ENCODE assay signal across 20 cellular contexts in the genomic region with DNA sequence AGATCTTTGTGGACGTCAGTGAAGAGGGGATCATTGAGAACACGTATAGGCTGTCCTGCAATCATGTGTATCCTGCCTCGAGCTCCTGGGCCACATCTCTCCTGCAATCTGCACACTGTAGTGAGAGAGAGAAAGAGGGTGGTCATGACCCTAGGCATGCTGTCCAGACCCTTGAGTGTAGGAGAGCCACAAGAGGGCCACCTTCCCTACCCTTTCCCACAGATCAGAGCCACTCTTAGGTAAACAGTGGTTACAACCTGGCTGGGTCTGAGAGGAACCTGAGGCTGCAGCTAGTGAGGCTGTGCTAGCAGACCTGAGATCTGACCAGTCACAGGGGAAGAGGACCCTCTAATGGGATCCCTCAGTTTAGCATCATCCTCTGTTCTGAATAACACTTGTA. TPM values are rescaled to one million over a fixed set of nuclear protein-coding genes. Genes with fewer than 3 reads are reported as not detected.
DNase-seq lines count a peak whose midpoint lies in the region; ATAC-seq and TF ChIP-seq lines count a peak whose summit lies in the region.
"Had no signal": no experiment of that assay in that cellular context is flagged by ENCODE, and none has a peak within 500 bp of the region (broad histone marks: within the 10 kb centered on the region; RNA-seq: fewer than 3 reads in every experiment).

No MANE protein-coding gene starts in this region.

- no peak overlapping the region for H4K5ac ChIP-seq in IMR-90 (ENCODE audit: low read depth, low read length)

- H3K4ac ChIP-seq in IMR-90 (ENCODE audit: low read depth, low read length), result no peak overlapping the region

- peak overlapping the region; percentile 3 for H2AK9ac ChIP-seq in IMR-90 (replicated peaks; ENCODE audit: low read depth, low read length, poor library complexity)

- no peak overlapping the region for H2BK120ac ChIP-seq in IMR-90 (ENCODE audit: low read depth, low read length)

- no peak overlapping the region for H2AK5ac ChIP-seq in IMR-90 (ENCODE audit: low read depth, low read length)

- peaks cover 5% of the 10 kb centered on the region for H3K4me1 ChIP-seq in IMR-90 (ENCODE audit: control insufficient read depth, insufficient read depth, low read length)
- H3K4me1 ChIP-seq in foreskin keratinocyte, result no peaks in the 10 kb centered on the region

- intact Hi-C loops in IMR-90 (cut with micrococcal nuclease), result no loop called here

- H3K9me3 ChIP-seq in IMR-90 (ENCODE audit: control insufficient read depth, insufficient read depth, low read length), result no peaks in the 10 kb centered on the region

- no peak overlapping the region for H2BK20ac ChIP-seq in IMR-90 (ENCODE audit: low read depth, low read length)

- H3K18ac ChIP-seq in IMR-90 (ENCODE audit: low read depth, low read length), result no peak overlapping the region

- H3K9me3 Mint-ChIP-seq in stimulated activated naive B cell treated with anti-CD40 and anti-IgM and Interleukin-4, amounts not matched to agents 10 μg/mL and 1 μg/mL and 100 μg/mL, for 72 hours, result peaks cover 7 to 9% of the 10 kb centered on the region in 2 donors
- H3K9me3 Mint-ChIP-seq in activated CD8-positive, alpha-beta memory T cell treated with anti-CD3 and anti-CD28 coated beads, Interleukin-2, amount 10 ng/mL, durations not matched to agents 7 days and 5 days (ENCODE audit: low read depth), result no peaks in the 10 kb centered on the region

- no peak overlapping the region for H3K9ac ChIP-seq in IMR-90 (ENCODE audit: low read depth, low read length)

- no peak overlapping the region for H2AFZ ChIP-seq in IMR-90 (replicated peaks; ENCODE audit: low read length, poor library complexity)

- H2BK15ac ChIP-seq in IMR-90 (ENCODE audit: low read depth, low read length), result no peak overlapping the region

- peaks cover 15% of the 10 kb centered on the region for H3K9me1 ChIP-seq in IMR-90 (ENCODE audit: insufficient read depth, low read length)

- peaks cover 9% of the 10 kb centered on the region for H3K36me3 ChIP-seq in IMR-90 (ENCODE audit: control insufficient read depth, insufficient read depth, low read length)

- H3K4me3 ChIP-seq in IMR-90 (ENCODE audit: insufficient read depth, low read depth, low read length), result no peak overlapping the region

- dilution Hi-C loops in IMR-90 (cut with HindIII; ENCODE audit: low sequenced_read_pairs, unreplicated experiment), result no loop called here

- no peak overlapping the region for H3K27ac ChIP-seq in IMR-90 (ENCODE audit: insufficient read depth, low read length)
- H3K27ac ChIP-seq in VCaP, result no peak overlapping the region
- no peak overlapping the region for H3K27ac ChIP-seq in foreskin keratinocyte

- TF ChIP-seq POLR2A in IMR-90 (IDR thresholded peaks at IDR 0.05; ENCODE audit: low read depth, low read length), result no peak

- no peak overlapping the region for H2BK5ac ChIP-seq in IMR-90 (ENCODE audit: low read depth, low read length, poor library complexity, severe bottlenecking)

- WGBS in IMR-90 (ENCODE audit: extremely low coverage in 2 of 2, insufficient read length in 1 of 2), 2 experiments, result no CpG with 5 or more reads among the region's 3 CpGs

- TF ChIP-seq CTCF in IMR-90 (conservative IDR thresholded peaks at IDR 0.05; ENCODE audit: low read depth, low read length), result no peak
- 0 out of 2 replicates have a peak, but pooled peaks have one; percentile 25 for TF ChIP-seq CTCF in VCaP (conservative IDR thresholded peaks at IDR 0.05)
- peak; percentile 6 for TF ChIP-seq CTCF in foreskin keratinocyte (conservative IDR thresholded peaks at IDR 0.05)

- H3K27me3 Mint-ChIP-seq in stimulated activated naive B cell treated with anti-CD40 and anti-IgM and Interleukin-4, amounts not matched to agents 10 μg/mL and 1 μg/mL and 100 μg/mL, for 72 hours, result no peaks in the 10 kb centered on the region
- no peaks in the 10 kb centered on the region for H3K27me3 Mint-ChIP-seq in activated CD8-positive, alpha-beta memory T cell treated with anti-CD3 and anti-CD28 coated beads, Interleukin-2, amount 10 ng/mL, durations not matched to agents 7 days and 5 days

- in situ Hi-C loops in IMR-90 (cut with MboI; ENCODE audit: low sequenced_read_pairs), result no loop called here

- H3K79me1 ChIP-seq in IMR-90 (ENCODE audit: low read depth in 1 of 2, low read length in 2 of 2), result peaks cover 2 to 17% of the 10 kb centered on the region in 2 experiments; a peak in 2 of 4 replicates

- no peak overlapping the region for H4K8ac ChIP-seq in IMR-90 (ENCODE audit: low read depth in 2 of 2, low read length in 2 of 2)

- CTCF ChIA-PET in IMR-90 (lab: Yijun Ruan, JAX), result interaction anchor here (0.6 to 1.5 kb wide), 2 partner anchors 12 to 433 kb away, joined by 3 read pairs; no protein-coding TSS in a partner anchor
- CTCF ChIA-PET in activated CD8-positive, alpha-beta memory T cell treated with anti-CD3 and anti-CD28 coated beads, Interleukin-2, amount 10 ng/mL, durations not matched to agents 7 days and 5 days (lab: Charles Lee), result interaction anchor here (1.8 kb wide), 1 partner anchor 13 kb away, joined by 5 read pairs; no protein-coding TSS in a partner anchor

- no peak for DNase-seq in IMR-90
- no peak for DNase-seq in foreskin keratinocyte
- no peak for DNase-seq in stimulated activated naive B cell treated with anti-CD40 and anti-IgM and Interleukin-4, amounts not matched to agents 10 μg/mL and 1 μg/mL and 100 μg/mL, for 72 hours
- DNase-seq in activated CD8-positive, alpha-beta memory T cell treated with anti-CD3 and anti-CD28 coated beads, Interleukin-2, amount 10 ng/mL, durations not matched to agents 7 days and 5 days, result no peak
- DNase-seq in DMS153 treated with DMSO at 0.1 percent for 48 hours (lab: John Stamatoyannopoulos, UW; ENCODE audit: unreplicated experiment), result no peak
- DNase-seq: AML-193; GOT3; MM.1S; NCI-H1092; NCI-H1436 treated with DMSO at 0.1 percent for 48 hours; NCI-H2029 treated with DMSO at 0.1 percent for 48 hours; NCI-H2171; NCI-H446; NCI-H69; NK-92 treated with Interleukin-12 subunit alpha and Interleukin-12 subunit beta, amount 100 ng/mL, for 24 hours; Right ventricle myocardium superior; SW 1271 had no signal

- POLR2A ChIA-PET in IMR-90 (lab: Charles Lee; ENCODE audit: unreplicated experiment), result no interaction called here

- H3K23ac ChIP-seq in IMR-90 (ENCODE audit: low read depth, low read length), result no peak overlapping the region

- H4K20me1 ChIP-seq in IMR-90 (ENCODE audit: insufficient read depth, low read length), result peaks cover 13% of the 10 kb centered on the region

- no peak overlapping the region for H3K4me2 ChIP-seq in IMR-90 (ENCODE audit: low read depth, low read length)

- no peak for TF ChIP-seq RAD21 in IMR-90 (IDR thresholded peaks at IDR 0.05; ENCODE audit: low read length)

- H3K36me3 Mint-ChIP-seq in stimulated activated naive B cell treated with anti-CD40 and anti-IgM and Interleukin-4, amounts not matched to agents 10 μg/mL and 1 μg/mL and 100 μg/mL, for 72 hours, result peaks cover 62 to 75% of the 10 kb centered on the region in 2 donors
- H3K36me3 Mint-ChIP-seq in activated CD8-positive, alpha-beta memory T cell treated with anti-CD3 and anti-CD28 coated beads, Interleukin-2, amount 10 ng/mL, durations not matched to agents 7 days and 5 days, result no peaks in the 10 kb centered on the region

- no peak overlapping the region for H3K14ac ChIP-seq in IMR-90 (replicated peaks; ENCODE audit: low read depth, low read length)

- H3K56ac ChIP-seq in IMR-90 (ENCODE audit: extremely low read depth, insufficient read depth, low read length), result no peak overlapping the region

- no peak overlapping the region for H3K4me3 Mint-ChIP-seq in stimulated activated naive B cell treated with anti-CD40 and anti-IgM and Interleukin-4, amounts not matched to agents 10 μg/mL and 1 μg/mL and 100 μg/mL, for 72 hours
- H3K4me3 Mint-ChIP-seq in activated CD8-positive, alpha-beta memory T cell treated with anti-CD3 and anti-CD28 coated beads, Interleukin-2, amount 10 ng/mL, durations not matched to agents 7 days and 5 days, result no peak overlapping the region
- H3K4me3 Mint-ChIP-seq: CD14-positive monocyte had no signal

- peak overlapping the region; percentile 63 for H3K27ac Mint-ChIP-seq in stimulated activated naive B cell treated with anti-CD40 and anti-IgM and Interleukin-4, amounts not matched to agents 10 μg/mL and 1 μg/mL and 100 μg/mL, for 72 hours
- H3K27ac Mint-ChIP-seq in activated CD8-positive, alpha-beta memory T cell treated with anti-CD3 and anti-CD28 coated beads, Interleukin-2, amount 10 ng/mL, durations not matched to agents 7 days and 5 days, result no peak overlapping the region

- BruUV-seq in IMR-90 (replicated peaks; lab: Mats Ljungman, UMichigan), result no TSS peak

- H4K91ac ChIP-seq in IMR-90 (ENCODE audit: insufficient read depth, low read depth, low read length), result no peak overlapping the region

- H3K27me3 ChIP-seq in IMR-90 (ENCODE audit: control insufficient read depth, insufficient read depth, low read length) (no peaks in the 10 kb centered on the region), foreskin keratinocyte (no peaks in the 10 kb centered on the region)

- ATAC-seq in IMR-90 (ENCODE audit: low read depth), result no peak
- ATAC-seq in foreskin keratinocyte, result no peak
- no peak for ATAC-seq in stimulated activated naive B cell treated with anti-CD40 and anti-IgM and Interleukin-4, amounts not matched to agents 10 μg/mL and 1 μg/mL and 100 μg/mL, for 72 hours (replicated peaks)
- ATAC-seq in GM19351 (IDR thresholded peaks at IDR 0.05; ENCODE audit: unreplicated experiment), result no peak
- no peak for ATAC-seq in activated CD8-positive, alpha-beta memory T cell treated with anti-CD3 and anti-CD28 coated beads, Interleukin-2, amount 10 ng/mL, durations not matched to agents 7 days and 5 days

- peaks cover 62 to 97% of the 10 kb centered on the region in 2 donors for H3K4me1 Mint-ChIP-seq in stimulated activated naive B cell treated with anti-CD40 and anti-IgM and Interleukin-4, amounts not matched to agents 10 μg/mL and 1 μg/mL and 100 μg/mL, for 72 hours
- H3K4me1 Mint-ChIP-seq in activated CD8-positive, alpha-beta memory T cell treated with anti-CD3 and anti-CD28 coated beads, Interleukin-2, amount 10 ng/mL, durations not matched to agents 7 days and 5 days, result peaks cover 34% of the 10 kb centered on the region

TF ChIP-seq in IMR-90, 13 proteins besides CTCF, POLR2A, EP300 and RAD21 (continues in another document):
- no peak for TF ChIP-seq MAZ (IDR thresholded peaks at IDR 0.05; ENCODE audit: borderline replicate concordance, low read depth, low read length)
- no peak for TF ChIP-seq CHD1 (IDR thresholded peaks at IDR 0.05; ENCODE audit: low read depth, low read length)
- TF ChIP-seq SMC3 (IDR thresholded peaks at IDR 0.05; ENCODE audit: low read depth, low read length), result no peak
- TF ChIP-seq MAFK (IDR thresholded peaks at IDR 0.05; ENCODE audit: low read depth, low read length), result no peak
- no peak for TF ChIP-seq BHLHE40 (IDR thresholded peaks at IDR 0.05; ENCODE audit: low read depth, low read length)

RNA-seq across cellular contexts. Expression of gene IL18BP, which starts 3.9 kb away (rescaled TPM):
- total RNA-seq in IMR-90 (2012; rRNA removed) (0.83 and 0.90 TPM in 2 replicates), foreskin keratinocyte (1.4 and 1.7 TPM in 2 replicates)
- polyA plus RNA-seq in IMR-90 (2012; rRNA removed) (3.2 and 3.7 TPM in 2 replicates), foreskin keratinocyte (0.74 and 0.89 TPM in 2 replicates)
- polyA plus RNA-seq in IMR-90 (2012; cell fraction: cytosol; rRNA removed), result 0.55 and 0.79 TPM in 2 replicates
- polyA plus RNA-seq in IMR-90 (2012; cell fraction: nucleus; rRNA removed; ENCODE audit: low replicate concordance), result 41.8 and 42.5 TPM in 2 replicates
- total RNA-seq in activated CD8-positive, alpha-beta memory T cell treated with anti-CD3 and anti-CD28 coated beads, Interleukin-2, amount 10 ng/mL, durations not matched to agents 7 days and 5 days, result 10 to 100 TPM in 1 of 2 experiments, 1 to 10 TPM in 1; 7.0 to 11.2 TPM
